ENCODE assay signal across 1 cellular context in the genomic region with DNA sequence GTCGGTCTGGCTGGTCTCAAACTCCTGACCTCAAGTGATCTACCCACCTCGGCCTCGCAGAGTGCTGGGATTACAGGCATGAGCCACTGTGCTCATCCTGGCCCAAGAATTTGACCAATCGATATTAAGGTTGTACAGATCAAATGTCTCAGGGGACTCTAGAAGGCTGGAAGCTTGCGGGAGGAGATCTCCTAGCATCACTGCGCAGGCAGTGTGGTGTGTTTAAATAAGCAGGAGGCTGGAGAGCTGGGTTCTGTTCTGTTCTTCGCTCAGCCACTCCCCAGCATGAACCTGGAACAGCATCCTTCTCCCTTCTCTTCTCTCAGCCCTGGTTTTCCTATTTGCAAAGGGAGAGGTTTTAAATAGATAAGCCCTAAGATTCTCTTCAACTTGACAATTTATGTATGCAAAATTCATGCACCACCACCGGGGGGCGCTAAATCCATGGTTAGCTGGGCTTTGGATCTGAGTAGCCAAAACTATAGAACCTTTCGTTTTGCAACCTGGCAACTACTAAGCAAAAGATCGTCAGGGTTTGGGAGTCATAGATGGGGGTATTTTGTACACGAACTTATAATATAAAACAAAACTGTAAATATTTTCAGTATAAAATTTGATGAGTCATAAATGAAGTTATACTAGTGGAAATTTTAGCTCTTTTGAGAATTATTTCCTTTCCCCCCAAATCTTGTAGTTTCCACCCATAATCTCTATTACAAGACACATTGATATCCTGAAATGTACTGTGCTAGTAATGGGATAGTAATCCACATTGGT.
TF ChIP-seq lines count a peak whose summit lies in the region.

No MANE protein-coding gene starts in this region.

TF ChIP-seq in K562, 482 proteins besides CTCF, POLR2A, EP300 and RAD21 (continued from another document):
- TF ChIP-seq, protein P1, sequence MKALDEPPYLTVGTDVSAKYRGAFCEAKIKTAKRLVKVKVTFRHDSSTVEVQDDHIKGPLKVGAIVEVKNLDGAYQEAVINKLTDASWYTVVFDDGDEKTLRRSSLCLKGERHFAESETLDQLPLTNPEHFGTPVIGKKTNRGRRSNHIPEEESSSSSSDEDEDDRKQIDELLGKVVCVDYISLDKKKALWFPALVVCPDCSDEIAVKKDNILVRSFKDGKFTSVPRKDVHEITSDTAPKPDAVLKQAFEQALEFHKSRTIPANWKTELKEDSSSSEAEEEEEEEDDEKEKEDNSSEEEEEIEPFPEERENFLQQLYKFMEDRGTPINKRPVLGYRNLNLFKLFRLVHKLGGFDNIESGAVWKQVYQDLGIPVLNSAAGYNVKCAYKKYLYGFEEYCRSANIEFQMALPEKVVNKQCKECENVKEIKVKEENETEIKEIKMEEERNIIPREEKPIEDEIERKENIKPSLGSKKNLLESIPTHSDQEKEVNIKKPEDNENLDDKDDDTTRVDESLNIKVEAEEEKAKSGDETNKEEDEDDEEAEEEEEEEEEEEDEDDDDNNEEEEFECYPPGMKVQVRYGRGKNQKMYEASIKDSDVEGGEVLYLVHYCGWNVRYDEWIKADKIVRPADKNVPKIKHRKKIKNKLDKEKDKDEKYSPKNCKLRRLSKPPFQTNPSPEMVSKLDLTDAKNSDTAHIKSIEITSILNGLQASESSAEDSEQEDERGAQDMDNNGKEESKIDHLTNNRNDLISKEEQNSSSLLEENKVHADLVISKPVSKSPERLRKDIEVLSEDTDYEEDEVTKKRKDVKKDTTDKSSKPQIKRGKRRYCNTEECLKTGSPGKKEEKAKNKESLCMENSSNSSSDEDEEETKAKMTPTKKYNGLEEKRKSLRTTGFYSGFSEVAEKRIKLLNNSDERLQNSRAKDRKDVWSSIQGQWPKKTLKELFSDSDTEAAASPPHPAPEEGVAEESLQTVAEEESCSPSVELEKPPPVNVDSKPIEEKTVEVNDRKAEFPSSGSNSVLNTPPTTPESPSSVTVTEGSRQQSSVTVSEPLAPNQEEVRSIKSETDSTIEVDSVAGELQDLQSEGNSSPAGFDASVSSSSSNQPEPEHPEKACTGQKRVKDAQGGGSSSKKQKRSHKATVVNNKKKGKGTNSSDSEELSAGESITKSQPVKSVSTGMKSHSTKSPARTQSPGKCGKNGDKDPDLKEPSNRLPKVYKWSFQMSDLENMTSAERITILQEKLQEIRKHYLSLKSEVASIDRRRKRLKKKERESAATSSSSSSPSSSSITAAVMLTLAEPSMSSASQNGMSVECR (CRISPR knock-in tag; IDR thresholded peaks at IDR 0.05) = no peak
- TF ChIP-seq, protein P2, sequence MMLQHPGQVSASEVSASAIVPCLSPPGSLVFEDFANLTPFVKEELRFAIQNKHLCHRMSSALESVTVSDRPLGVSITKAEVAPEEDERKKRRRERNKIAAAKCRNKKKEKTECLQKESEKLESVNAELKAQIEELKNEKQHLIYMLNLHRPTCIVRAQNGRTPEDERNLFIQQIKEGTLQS (IDR thresholded peaks at IDR 0.05) = peak; percentile 54
- TF ChIP-seq, protein P2 (CRISPR knock-in tag; conservative IDR thresholded peaks at IDR 0.05) = no peak
- peak; percentile 70 for TF ChIP-seq MAFG (tag; conservative IDR thresholded peaks at IDR 0.05)
- no peak for TF ChIP-seq XRCC4 (IDR thresholded peaks at IDR 0.05; ENCODE audit: extremely low read depth, insufficient read depth, insufficient read length)
- peak; percentile 27; the same call in 1 of the 2 replicates for TF ChIP-seq MAFF (IDR thresholded peaks at IDR 0.05; ENCODE audit: low read length)
- TF ChIP-seq C11orf30 (IDR thresholded peaks at IDR 0.05; ENCODE audit: low read depth) = peak; percentile 46; the same call in 1 of the 2 replicates
